ENCODE assay signal across 1 cellular context in the genomic region with DNA sequence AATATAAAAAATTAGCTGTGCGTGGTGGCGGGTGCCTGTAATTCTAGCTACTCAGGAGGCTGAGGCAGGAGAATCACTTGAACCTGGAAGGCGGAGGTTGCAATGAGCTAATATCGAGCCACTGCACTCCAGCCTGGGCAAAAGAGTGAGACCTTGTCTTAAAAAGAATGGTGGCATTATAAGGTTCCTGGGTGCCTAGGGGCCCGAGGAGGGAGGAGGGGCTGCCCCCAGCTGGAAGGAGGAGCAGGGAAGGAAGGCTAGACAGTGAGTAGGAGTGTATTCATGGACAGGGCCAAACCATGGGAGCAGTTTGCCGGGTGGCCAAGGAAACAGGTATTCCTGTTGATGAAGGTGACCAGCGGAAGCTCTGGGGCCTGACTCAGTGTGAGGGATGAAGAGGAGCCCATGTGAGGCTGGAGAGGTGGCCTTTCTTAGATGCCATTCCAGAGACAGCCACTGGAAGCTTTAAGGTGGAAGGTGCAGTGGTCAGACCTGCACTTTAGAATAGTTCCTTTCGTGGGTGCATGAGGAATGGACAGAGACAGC.
TF ChIP-seq lines count a peak whose summit lies in the region.

No MANE protein-coding gene starts in this region.

TF ChIP-seq in H1, 55 proteins besides CTCF, POLR2A, EP300 and RAD21:
- TF ChIP-seq SP4 (IDR thresholded peaks at IDR 0.05; ENCODE audit: low read length) (no peak), BACH1 (IDR thresholded peaks at IDR 0.05; ENCODE audit: low read length) (no peak), KDM4A (IDR thresholded peaks at IDR 0.05; ENCODE audit: low read depth, low read length, severe bottlenecking) (no peak), RNF2 (IDR thresholded peaks at IDR 0.05; ENCODE audit: borderline replicate concordance, low read depth, low read length, missing control alignments, poor library complexity, severe bottlenecking) (no peak), SRF (IDR thresholded peaks at IDR 0.05; ENCODE audit: low read depth, low read length) (no peak)
- TF ChIP-seq, protein P1, sequence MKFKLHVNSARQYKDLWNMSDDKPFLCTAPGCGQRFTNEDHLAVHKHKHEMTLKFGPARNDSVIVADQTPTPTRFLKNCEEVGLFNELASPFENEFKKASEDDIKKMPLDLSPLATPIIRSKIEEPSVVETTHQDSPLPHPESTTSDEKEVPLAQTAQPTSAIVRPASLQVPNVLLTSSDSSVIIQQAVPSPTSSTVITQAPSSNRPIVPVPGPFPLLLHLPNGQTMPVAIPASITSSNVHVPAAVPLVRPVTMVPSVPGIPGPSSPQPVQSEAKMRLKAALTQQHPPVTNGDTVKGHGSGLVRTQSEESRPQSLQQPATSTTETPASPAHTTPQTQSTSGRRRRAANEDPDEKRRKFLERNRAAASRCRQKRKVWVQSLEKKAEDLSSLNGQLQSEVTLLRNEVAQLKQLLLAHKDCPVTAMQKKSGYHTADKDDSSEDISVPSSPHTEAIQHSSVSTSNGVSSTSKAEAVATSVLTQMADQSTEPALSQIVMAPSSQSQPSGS (IDR thresholded peaks at IDR 0.05; ENCODE audit: low read length), result no peak
